8 cellular contexts compared by ENCODE assay signal in the genomic region with DNA sequence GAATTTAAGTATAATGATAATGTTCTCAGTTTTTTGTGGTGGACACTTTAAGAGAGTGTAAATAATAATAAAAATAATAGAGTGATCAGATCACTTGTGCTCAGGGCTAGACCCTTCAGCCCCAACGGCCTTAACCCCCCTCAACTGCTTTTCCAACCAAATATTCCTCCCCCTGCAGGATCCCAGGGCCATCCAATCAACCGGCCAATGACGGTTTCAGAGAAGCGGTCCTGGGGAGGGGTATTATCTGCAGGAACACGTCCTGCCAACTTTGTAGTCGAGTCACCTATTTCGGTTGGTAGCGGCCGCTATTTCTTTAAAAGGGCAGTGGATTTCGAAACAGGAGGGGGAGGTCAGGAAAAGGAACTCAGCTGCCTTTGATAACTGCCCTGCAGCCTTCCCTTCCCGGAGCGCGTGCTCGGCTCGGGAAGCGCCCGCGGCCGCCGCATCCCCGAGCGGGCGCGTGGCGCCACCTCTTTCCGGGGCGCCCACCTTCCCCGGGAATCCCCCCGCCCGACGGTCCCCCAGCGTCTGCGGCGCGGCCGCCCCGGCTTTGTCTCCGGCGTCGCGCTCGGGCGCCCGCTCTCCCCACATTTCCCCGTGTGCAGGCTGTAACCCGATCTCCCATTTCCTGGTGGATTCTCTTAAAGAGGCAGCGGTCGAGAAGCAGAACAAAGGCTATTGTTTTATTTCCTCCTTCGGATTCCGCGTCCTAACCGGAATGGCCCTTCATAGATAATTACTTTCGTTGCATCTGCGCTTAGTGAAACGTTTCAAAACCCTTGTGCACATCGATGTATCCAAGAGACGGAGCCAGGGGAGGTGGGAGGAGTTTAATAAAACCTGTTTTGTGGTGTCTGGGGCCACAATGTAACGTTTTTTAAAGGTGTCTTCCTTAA. TPM values are rescaled to one million over a fixed set of nuclear protein-coding genes. Genes with fewer than 3 reads are reported as not detected.
DNase-seq lines count a peak whose midpoint lies in the region; TF ChIP-seq lines count a peak whose summit lies in the region.

No MANE protein-coding gene starts in this region.

- peak overlapping the region; percentile 99 for H3K27ac Mint-ChIP-seq in activated naive CD4-positive, alpha-beta T cell treated with anti-CD3 and anti-CD28 coated beads, Interleukin-2, amount 50 U/mL, for 24 hours

- no peaks in the 10 kb centered on the region for H3K9me2 ChIP-seq in MM.1S (replicated peaks; ENCODE audit: insufficient read depth, low read length)

- H3K4me1 Mint-ChIP-seq in activated naive CD4-positive, alpha-beta T cell treated with anti-CD3 and anti-CD28 coated beads, Interleukin-2, amount 50 U/mL, for 24 hours, result peaks cover 40% of the 10 kb centered on the region

- peaks cover 2% of the 10 kb centered on the region; the same call in 1 of the 2 replicates for H3K9me3 ChIP-seq in HAP-1
- no peaks in the 10 kb centered on the region for H3K9me3 ChIP-seq in MM.1S (replicated peaks; ENCODE audit: insufficient read depth, low read length)
- no peaks in the 10 kb centered on the region for H3K9me3 ChIP-seq in osteoblast (ENCODE audit: low read depth, low read length)
- no peaks in the 10 kb centered on the region for H3K9me3 ChIP-seq in thyroid gland

- H3K36me3 Mint-ChIP-seq in activated naive CD4-positive, alpha-beta T cell treated with anti-CD3 and anti-CD28 coated beads, Interleukin-2, amount 50 U/mL, for 24 hours, result no peaks in the 10 kb centered on the region

- H3K79me2 ChIP-seq in MM.1S (ENCODE audit: low read length), result peaks cover 39% of the 10 kb centered on the region
- H3K79me2 ChIP-seq in osteoblast (ENCODE audit: insufficient read depth, low read length), result peaks cover 37% of the 10 kb centered on the region

- in situ Hi-C loops in HAP-1 (cut with MboI; ENCODE audit: low sequenced_read_pairs), result no loop called here
- in situ Hi-C loops in SK-MEL-5 (cut with HindIII; ENCODE audit: low pct_unique_long_range_greater_than_20kb, low sequenced_read_pairs), result no loop called here

- H3K27me3 Mint-ChIP-seq in activated naive CD4-positive, alpha-beta T cell treated with anti-CD3 and anti-CD28 coated beads, Interleukin-2, amount 50 U/mL, for 24 hours, result no peaks in the 10 kb centered on the region

- H2AFZ ChIP-seq in MM.1S (ENCODE audit: low read length) (peak overlapping the region; percentile 81), osteoblast (ENCODE audit: low read length) (peak overlapping the region; percentile 93)

- H3K4me2 ChIP-seq in MM.1S (ENCODE audit: low read depth, low read length) (peak overlapping the region; percentile 89), osteoblast (ENCODE audit: insufficient read depth, low read length) (peak overlapping the region; percentile 92)

- H3K4me1 ChIP-seq in HAP-1, result peaks cover 12% of the 10 kb centered on the region
- H3K4me1 ChIP-seq in MM.1S (ENCODE audit: low read length), result 0 out of 2 replicates have a peak, but pooled peaks cover 10% of the 10 kb centered on the region
- H3K4me1 ChIP-seq in osteoblast (ENCODE audit: insufficient read depth, low read length), result peaks cover 13% of the 10 kb centered on the region
- H3K4me1 ChIP-seq in thyroid gland, result peaks cover 20 to 21% of the 10 kb centered on the region in 2 donors

- H3K9me3 Mint-ChIP-seq in activated naive CD4-positive, alpha-beta T cell treated with anti-CD3 and anti-CD28 coated beads, Interleukin-2, amount 50 U/mL, for 24 hours, result no peaks in the 10 kb centered on the region

- TF ChIP-seq CTCF in MM.1S (IDR thresholded peaks at IDR 0.05; ENCODE audit: low read length), result no peak
- TF ChIP-seq CTCF in osteoblast (IDR thresholded peaks at IDR 0.05; ENCODE audit: extremely low read depth, low read depth, low read length), result no peak
- no peak for TF ChIP-seq CTCF in thyroid gland (IDR thresholded peaks at IDR 0.05)

- no peaks in the 10 kb centered on the region for H3K36me3 ChIP-seq in HAP-1 (replicated peaks)
- no peaks in the 10 kb centered on the region for H3K36me3 ChIP-seq in MM.1S (replicated peaks; ENCODE audit: insufficient read depth, low read length)
- no peaks in the 10 kb centered on the region for H3K36me3 ChIP-seq in osteoblast (ENCODE audit: insufficient read depth, low read length)
- no peaks in the 10 kb centered on the region for H3K36me3 ChIP-seq in thyroid gland

- H3K4me3 ChIP-seq in HAP-1, result peak overlapping the region; percentile 69
- peak overlapping the region; percentile 92 for H3K4me3 ChIP-seq in MM.1S (ENCODE audit: low read length)
- peak overlapping the region; percentile 89 for H3K4me3 ChIP-seq in osteoblast (ENCODE audit: insufficient read depth, low read length)
- H3K4me3 ChIP-seq in thyroid gland (replicated peaks in 1 of 3), result peak overlapping the region; percentile 65 to 88 (median 75)

- peak; percentile 85 for DNase-seq in GF-D8 (lab: John Stamatoyannopoulos, UW)
- DNase-seq in HAP-1 (ENCODE audit: low spot score in 2 of 2), result peak; percentile 78 to 84
- peak; percentile 81 for DNase-seq in MM.1S
- peak; percentile 89 for DNase-seq in SK-MEL-5 (ENCODE audit: low read depth, low spot score)
- peak; percentile 80 for DNase-seq in glomerular endothelial cell (ENCODE audit: extremely low read depth, low read depth, low spot score)
- DNase-seq in osteoblast (ENCODE audit: insufficient read length, low spot score, missing footprints), result peak; percentile 97
- DNase-seq in thyroid gland, result peak; percentile 71 to 74

- intact Hi-C loops in thyroid gland (cut with DNase I), result no loop called here

- peak; percentile 13 to 48 for TF ChIP-seq POLR2A in thyroid gland (IDR thresholded peaks at IDR 0.05)

- peaks cover 19% of the 10 kb centered on the region for H3F3A ChIP-seq in MM.1S (ENCODE audit: insufficient read depth, low read length)

- H3K9ac ChIP-seq in MM.1S (ENCODE audit: low read length), result peak overlapping the region; percentile 91

- H3K27ac ChIP-seq in MM.1S (ENCODE audit: low read length), result peak overlapping the region; percentile 99
- H3K27ac ChIP-seq in osteoblast (ENCODE audit: low read depth, low read length), result peak overlapping the region; percentile 97
- peak overlapping the region; percentile 95 to 98 (median 98) for H3K27ac ChIP-seq in thyroid gland

- H4K20me1 ChIP-seq in MM.1S (ENCODE audit: insufficient read depth, low read length) (no peaks in the 10 kb centered on the region), osteoblast (ENCODE audit: insufficient read depth, low read length) (no peaks in the 10 kb centered on the region)

- 0 to 1% methylated on average over 31 to 58 of the region's 58 CpGs for WGBS in thyroid gland, 2 donors

- peak overlapping the region; percentile 94 for H3K4me3 Mint-ChIP-seq in activated naive CD4-positive, alpha-beta T cell treated with anti-CD3 and anti-CD28 coated beads, Interleukin-2, amount 50 U/mL, for 24 hours

- H3K27me3 ChIP-seq in HAP-1 (ENCODE audit: low read depth) (no peaks in the 10 kb centered on the region), MM.1S (replicated peaks; ENCODE audit: insufficient read depth, low read length) (no peaks in the 10 kb centered on the region), osteoblast (ENCODE audit: insufficient read depth, low read length) (no peaks in the 10 kb centered on the region), thyroid gland (no peaks in the 10 kb centered on the region)

RNA-seq across cellular contexts. Expression of a gene that starts 0.7 kb away (rescaled TPM):
- 6.4 and 7.5 TPM in 2 replicates for total RNA-seq in SK-MEL-5 (2014; rRNA removed; shearing (Covaris generic))
- polyA plus RNA-seq in SK-MEL-5 (2015; cell fraction: cytosol; rRNA removed), result 10.5 and 14.9 TPM in 2 replicates
- 19.4 and 30.5 TPM in 2 replicates for polyA plus RNA-seq in SK-MEL-5 (2015; cell fraction: nucleus; rRNA removed)
- total RNA-seq in glomerular endothelial cell, result 16.4 and 27.9 TPM in 2 replicates
- 16.3 and 18.3 TPM in 2 replicates for total RNA-seq in osteoblast
- total RNA-seq in thyroid gland, result 10 to 100 TPM; 16.6 to 35.6 (median 17.2) TPM

Comparison
In these comparisons a context has a peak if more than half of its experiments do, and no peak if none do; other contexts are left out.
1. Peak in every context shown above with its lines: DNase-seq, H3K4me3 ChIP-seq and H3K27ac ChIP-seq.